Comparison of ENCODE assay signal across 22 cellular contexts in the genomic region with DNA sequence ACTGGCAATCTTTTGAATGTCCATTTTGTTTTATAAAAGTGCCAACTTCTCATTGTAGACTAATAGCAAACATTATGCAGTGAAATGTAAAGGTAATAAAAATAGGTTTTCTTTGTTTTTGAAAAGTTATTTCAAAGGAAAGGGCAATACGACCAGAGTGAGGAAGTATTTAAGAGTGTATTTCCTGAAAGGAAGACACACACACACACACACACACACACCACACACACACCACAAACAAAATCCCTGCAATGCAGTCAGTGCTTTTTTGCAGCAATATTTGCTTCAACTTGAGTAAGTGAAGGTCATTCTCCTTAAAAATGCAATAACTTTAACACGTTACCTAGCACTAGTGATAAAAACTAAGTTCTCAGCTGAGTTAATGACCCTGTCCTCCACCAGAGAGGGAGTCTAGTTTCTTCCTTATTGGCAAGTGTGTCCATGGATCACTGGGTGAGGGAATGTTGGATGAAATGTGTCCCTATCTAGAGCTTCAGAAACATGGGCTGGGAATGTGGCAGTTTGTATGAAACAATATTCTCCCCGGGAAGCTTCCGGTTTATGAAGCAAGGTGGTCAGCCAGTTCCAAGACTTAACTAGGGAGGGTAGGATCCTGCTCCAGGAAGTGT. TPM values are rescaled to one million over a fixed set of nuclear protein-coding genes. Genes with fewer than 3 reads are reported as not detected.
DNase-seq lines count a peak whose midpoint lies in the region; ATAC-seq and TF ChIP-seq lines count a peak whose summit lies in the region.
"Had no signal": no experiment of that assay in that cellular context is flagged by ENCODE, and none has a peak within 500 bp of the region (broad histone marks: within the 10 kb centered on the region; RNA-seq: fewer than 3 reads in every experiment).

No MANE protein-coding gene starts in this region.

- H3K4me1 ChIP-seq in left ventricle myocardium inferior (peaks cover 65% of the 10 kb centered on the region), heart right ventricle (peaks cover 7 to 66% (median 27%) of the 10 kb centered on the region in 9 donors), mucosa of rectum (ENCODE audit: control insufficient read depth in 2 of 2, insufficient read depth in 2 of 2, low read length in 2 of 2) (peaks cover 0 to 8% of the 10 kb centered on the region in 2 donors), BE2C (no peaks in the 10 kb centered on the region)
- H3K4me1 ChIP-seq: HAP-1 had no signal

- intact Hi-C loops in left ventricle myocardium inferior (cut with micrococcal nuclease) (no loop called here), heart right ventricle (cut with DNase I) (no loop called here), natural killer cell (cut with micrococcal nuclease) (no loop called here)

- H3K9me3 ChIP-seq in left ventricle myocardium inferior (replicated peaks) (no peaks in the 10 kb centered on the region), heart right ventricle (no peaks in the 10 kb centered on the region), mucosa of rectum (ENCODE audit: control insufficient read depth in 2 of 2, low read length in 2 of 2) (no peaks in the 10 kb centered on the region), BE2C (no peaks in the 10 kb centered on the region)
- H3K9me3 ChIP-seq: HAP-1, SK-N-SH had no signal

- no peaks in the 10 kb centered on the region for H3K4me1 Mint-ChIP-seq in natural killer cell

- no peaks in the 10 kb centered on the region for H3K36me3 Mint-ChIP-seq in natural killer cell
- H3K36me3 Mint-ChIP-seq: CD8-positive, alpha-beta memory T cell; IgD-negative memory B cell had no signal

- TF ChIP-seq CTCF in left ventricle myocardium inferior (IDR thresholded peaks at IDR 0.05; ENCODE audit: borderline replicate concordance) = no peak
- no peak for TF ChIP-seq CTCF in heart right ventricle (IDR thresholded peaks at IDR 0.05)
- TF ChIP-seq CTCF in BE2C (IDR thresholded peaks at IDR 0.05; ENCODE audit: low read depth, low read length) = no peak
- TF ChIP-seq CTCF in natural killer cell (IDR thresholded peaks at IDR 0.05) = no peak

- H3K4me3 ChIP-seq in left ventricle myocardium inferior = no peak overlapping the region
- H3K4me3 ChIP-seq in heart right ventricle = no peak overlapping the region
- H3K4me3 ChIP-seq in mucosa of rectum (ENCODE audit: low read length in 2 of 2) = no peak overlapping the region
- no peak overlapping the region for H3K4me3 ChIP-seq in BE2C (ENCODE audit: low read depth, low read length)
- H3K4me3 ChIP-seq: HAP-1 had no signal

- DNase-seq in left ventricle myocardium inferior = no peak
- DNase-seq in heart right ventricle = no peak
- DNase-seq in KBM-7 = peak; percentile 26
- DNase-seq in dermis microvascular lymphatic vessel endothelial cell (ENCODE audit: low read depth in 2 of 2) = peak; percentile 18 to 46
- DNase-seq in BE2C = no peak
- no peak for DNase-seq in natural killer cell
- DNase-seq: C1 segment of cervical spinal cord; CD8-positive, alpha-beta memory T cell; Kasumi-1; MM.1S; NCI-H1694 treated with DMSO at 0.1 percent for 48 hours; NCI-H748 treated with DMSO at 0.1 percent for 48 hours; NK-92 treated with Interleukin-12 subunit alpha and Interleukin-12 subunit beta, amount 100 ng/mL, for 24 hours; PC-3; RPMI8226; SHP77 treated with DMSO at 0.1 percent for 48 hours; SK-N-SH had no signal

- peak overlapping the region; percentile 32 for H3K27ac ChIP-seq in left ventricle myocardium inferior (replicated peaks)
- peak overlapping the region in 2 of 10 donors; percentile 13 to 46 for H3K27ac ChIP-seq in heart right ventricle
- H3K27ac ChIP-seq in mucosa of rectum (ENCODE audit: low read depth in 2 of 2, low read length in 2 of 2) = peak overlapping the region; percentile 20 to 40
- H3K27ac ChIP-seq: HL-60 had no signal

- no peaks in the 10 kb centered on the region for H3K9me3 Mint-ChIP-seq in natural killer cell
- H3K9me3 Mint-ChIP-seq: IgD-negative memory B cell had no signal

- H3K27me3 ChIP-seq in left ventricle myocardium inferior (ENCODE audit: low read depth) = no peaks in the 10 kb centered on the region
- H3K27me3 ChIP-seq in heart right ventricle = peaks cover 0 to 24% (median 0%) of the 10 kb centered on the region in 7 donors
- no peaks in the 10 kb centered on the region for H3K27me3 ChIP-seq in mucosa of rectum (ENCODE audit: control insufficient read depth in 2 of 2, insufficient read depth in 2 of 2, low read length in 2 of 2)
- H3K27me3 ChIP-seq in BE2C = peaks cover 25% of the 10 kb centered on the region

- H3K4me3 Mint-ChIP-seq in natural killer cell = no peak overlapping the region
- H3K4me3 Mint-ChIP-seq: CD8-positive, alpha-beta memory T cell had no signal

- H3K27me3 Mint-ChIP-seq in natural killer cell (ENCODE audit: low read depth in 2 of 2) = peaks cover 7 to 16% of the 10 kb centered on the region in 2 donors

- WGBS in heart right ventricle, 2 donors = 38 to 49% methylated on average over 4 of the region's 4 CpGs

- no peak overlapping the region for H3K9ac ChIP-seq in mucosa of rectum (ENCODE audit: low read depth in 1 of 2, low read length in 2 of 2)
- H3K9ac ChIP-seq: SK-N-SH had no signal

- H3K36me3 ChIP-seq in left ventricle myocardium inferior (no peaks in the 10 kb centered on the region), heart right ventricle (no peaks in the 10 kb centered on the region), mucosa of rectum (ENCODE audit: control insufficient read depth in 2 of 2, insufficient read depth in 2 of 2, low read length in 2 of 2) (no peaks in the 10 kb centered on the region), BE2C (no peaks in the 10 kb centered on the region)
- H3K36me3 ChIP-seq: HAP-1 had no signal

- ATAC-seq in heart right ventricle (no peak), natural killer cell (no peak)
- ATAC-seq: PC-3 had no signal

- in situ Hi-C loops in KBM-7 (cut with MboI; ENCODE audit: low pct_unique_long_range_greater_than_20kb, low sequenced_read_pairs) = no loop called here

- no peak overlapping the region for H3K27ac Mint-ChIP-seq in natural killer cell
- H3K27ac Mint-ChIP-seq: CD8-positive, alpha-beta memory T cell; IgD-negative memory B cell had no signal

RNA-seq across cellular contexts. Expression of a gene that starts 4.8 kb away (rescaled TPM):
- total RNA-seq in left ventricle myocardium inferior = 11.1 TPM
- 10 to 100 TPM in 3 of 10 donors, 1 to 10 TPM in 7; 6.3 to 12.2 (median 9.2) TPM for total RNA-seq in heart right ventricle
- polyA plus RNA-seq in heart right ventricle = 1 to 10 TPM; 3.8 to 5.5 TPM
- 0.39 and 0.89 TPM in 2 replicates for total RNA-seq in dermis microvascular lymphatic vessel endothelial cell
- polyA plus RNA-seq in BE2C (2012; ENCODE audit: insufficient read depth, insufficient read length, low read depth) = 0.43 TPM
- under 1 TPM in 1 of 3 donors, not detected in 2; 0.07 TPM for total RNA-seq in natural killer cell
- total RNA-seq: CD8-positive, alpha-beta memory T cell; HT1080 had no signal
- polyA plus RNA-seq: CD8-positive, alpha-beta memory T cell had no signal

Comparison
In these comparisons a context has a peak if more than half of its experiments do, and no peak if none do; other contexts are left out.
1. DNase-seq: peak in KBM-7 (single experiment) and dermis microvascular lymphatic vessel endothelial cell (2 of 2); none in left ventricle myocardium inferior (single experiment), heart right ventricle (0 of 2), BE2C (single experiment) and natural killer cell (single experiment).